ENCODE assay signal across 37 cellular contexts in genomic region chr5:61516946-61517345, GRCh38.
"Had no signal": no experiment of that assay in that cellular context is flagged by ENCODE, and none has a peak within 500 bp of the region (broad histone marks: within the 10 kb centered on the region; RNA-seq: fewer than 3 reads in every experiment).

No MANE protein-coding gene starts in this region.

- H3K4me1 ChIP-seq: adrenal gland, body of pancreas, breast epithelium had no signal

- H3K4me3 Mint-ChIP-seq: activated B cell treated with CpG ODN at 0.5 μM for 24 hours; activated CD4-positive, alpha-beta memory T cell treated with anti-CD3 and anti-CD28 coated beads for 36 hours; activated CD4-positive, alpha-beta T cell treated with anti-CD3 and anti-CD28 coated beads, Interleukin-2, amount 10 ng/mL, durations not matched to agents 24 days and 14 days; activated CD8-positive, alpha-beta T cell treated with anti-CD3 and anti-CD28 coated beads for 36 hours; activated naive CD4-positive, alpha-beta T cell treated with anti-CD3 and anti-CD28 coated beads for 36 hours; activated naive CD8-positive, alpha-beta T cell treated with anti-CD3 and anti-CD28 coated beads for 36 hours; activated T-cell treated with anti-CD3 and anti-CD28 coated beads, Interleukin-2, amount 50 U/mL, for 4 hours; activated T-cell treated with anti-CD3 and anti-CD28 coated beads, Interleukin-2, amount 50 U/mL, for 72 hours; activated T-helper 1 cell treated with anti-CD3 and anti-CD28 coated beads, Interleukin-12 subunit alpha, Interleukin-12 subunit beta, Interleukin-2, Interleukin-4 antibody, amounts not matched to agents 30 ng/mL and 10 ng/mL and 1 ng/mL, durations not matched to agents 14 hours and 24 hours and 36 hours; activated T-helper 17 cell treated with anti-CD3 and anti-CD28 coated beads, Interleukin-2, amount 50 U/mL, for 72 hours; T-helper 1 cell treated with Interleukin-12 subunit alpha and Interleukin-12 subunit beta and Interleukin-4 antibody, amounts not matched to agents 30 μg/mL and 1 μg/mL, for 36 hours; T-helper 2 cell treated with Interferon-gamma antibody and Interleukin-4, amounts not matched to agents 5 μg/mL and 100 μg/mL, for 36 hours had no signal

- H3K27ac ChIP-seq: adrenal gland, body of pancreas, brain microvascular endothelial cell, breast epithelium, VCaP had no signal

- H3K36me3 ChIP-seq: adrenal gland, brain microvascular endothelial cell had no signal

- H3K27me3 Mint-ChIP-seq: activated B cell treated with CpG ODN at 0.5 μM for 24 hours; activated CD4-positive, alpha-beta memory T cell treated with anti-CD3 and anti-CD28 coated beads for 36 hours; activated CD4-positive, alpha-beta T cell treated with anti-CD3 and anti-CD28 coated beads, Interleukin-2, amount 10 ng/mL, durations not matched to agents 24 days and 14 days; activated CD8-positive, alpha-beta T cell treated with anti-CD3 and anti-CD28 coated beads for 36 hours; activated naive CD8-positive, alpha-beta T cell treated with anti-CD3 and anti-CD28 coated beads for 36 hours; activated T-helper 17 cell treated with anti-CD3 and anti-CD28 coated beads, Interleukin-2, amount 50 U/mL, for 72 hours had no signal

- DNase-seq: activated B cell treated with CpG ODN at 0.5 μM for 24 hours; activated CD4-positive, alpha-beta memory T cell treated with anti-CD3 and anti-CD28 coated beads for 36 hours; activated CD4-positive, alpha-beta T cell treated with anti-CD3 and anti-CD28 coated beads for 4 hours; activated CD4-positive, alpha-beta T cell treated with anti-CD3 and anti-CD28 coated beads, Interleukin-2, amount 10 ng/mL, durations not matched to agents 24 days and 14 days; activated CD4-positive, alpha-beta T cell treated with anti-CD3 and anti-CD28 coated beads, Interleukin-2, amount 50 U/mL, for 1 hour; activated CD4-positive, alpha-beta T cell treated with anti-CD3 and anti-CD28 coated beads, Interleukin-2, amount 50 U/mL, for 4 hours; activated CD4-positive, CD25-positive, alpha-beta regulatory T cell treated with anti-CD3 and anti-CD28 coated beads, Interleukin-2, amount 50 U/mL, for 72 hours; activated CD8-positive, alpha-beta memory T cell treated with anti-CD3 and anti-CD28 coated beads, Interleukin-2, amount 50 U/mL, for 4 hours; activated CD8-positive, alpha-beta T cell treated with anti-CD3 and anti-CD28 coated beads for 36 hours; activated effector memory CD4-positive, alpha-beta T cell treated with anti-CD3 and anti-CD28 coated beads, Interleukin-2, amount 50 U/mL, for 16 hours; activated gamma-delta T cell treated with Interleukin-2 at 50 U/mL for 16 hours; activated naive CD4-positive, alpha-beta T cell; activated naive CD4-positive, alpha-beta T cell treated with anti-CD3 and anti-CD28 coated beads for 36 hours; activated naive CD4-positive, alpha-beta T cell treated with anti-CD3 and anti-CD28 coated beads, Interleukin-2, amount 50 U/mL, for 16 hours; activated naive CD8-positive, alpha-beta T cell treated with anti-CD3 and anti-CD28 coated beads for 36 hours; activated T-cell treated with anti-CD3 and anti-CD28 coated beads for 4 hours; activated T-cell treated with anti-CD3 and anti-CD28 coated beads, Interleukin-2, amount 50 U/mL, for 1 hour; activated T-cell treated with anti-CD3 and anti-CD28 coated beads, Interleukin-2, amount 50 U/mL, for 4 hours; activated T-cell treated with anti-CD3 and anti-CD28 coated beads, Interleukin-2, amount 50 U/mL, for 72 hours; adrenal gland; amniotic stem cell; aorta; body of pancreas; brain microvascular endothelial cell; central memory CD4-positive, alpha-beta T cell; T-helper 1 cell; T-helper 2 cell; T-helper 9 cell had no signal

- H3K27ac Mint-ChIP-seq: activated B cell treated with CpG ODN at 0.5 μM for 24 hours; activated CD4-positive, alpha-beta memory T cell treated with anti-CD3 and anti-CD28 coated beads for 36 hours; activated CD4-positive, alpha-beta T cell treated with anti-CD3 and anti-CD28 coated beads, Interleukin-2, amount 10 ng/mL, durations not matched to agents 24 days and 14 days; activated CD8-positive, alpha-beta T cell treated with anti-CD3 and anti-CD28 coated beads for 36 hours; activated naive CD4-positive, alpha-beta T cell treated with anti-CD3 and anti-CD28 coated beads for 36 hours; activated naive CD4-positive, alpha-beta T cell treated with anti-CD3 and anti-CD28 coated beads, Interleukin-2, amount 50 U/mL, for 72 hours; activated naive CD8-positive, alpha-beta T cell treated with anti-CD3 and anti-CD28 coated beads for 36 hours; activated T-cell treated with anti-CD3 and anti-CD28 coated beads, Interleukin-2, amount 50 U/mL, for 72 hours; activated T-helper 1 cell treated with anti-CD3 and anti-CD28 coated beads, Interleukin-12 subunit alpha, Interleukin-12 subunit beta, Interleukin-2, Interleukin-4 antibody, amounts not matched to agents 30 ng/mL and 10 ng/mL and 1 ng/mL, durations not matched to agents 14 hours and 24 hours and 36 hours; activated T-helper 17 cell treated with anti-CD3 and anti-CD28 coated beads, Interleukin-2, amount 50 U/mL, for 72 hours; T-helper 1 cell treated with Interleukin-12 subunit alpha and Interleukin-12 subunit beta and Interleukin-4 antibody, amounts not matched to agents 30 μg/mL and 1 μg/mL, for 36 hours; T-helper 2 cell treated with Interferon-gamma antibody and Interleukin-4, amounts not matched to agents 5 μg/mL and 100 μg/mL, for 36 hours had no signal

- FAIRE-seq: astrocyte, TTC549 had no signal

- ATAC-seq: activated CD8-positive, alpha-beta T cell treated with anti-CD3 and anti-CD28 coated beads for 36 hours; activated naive CD4-positive, alpha-beta T cell treated with anti-CD3 and anti-CD28 coated beads, Interleukin-2, amount 50 U/mL, for 72 hours; activated T-cell treated with anti-CD3 and anti-CD28 coated beads, Interleukin-2, amount 50 U/mL, for 4 hours; activated T-cell treated with anti-CD3 and anti-CD28 coated beads, Interleukin-2, amount 50 U/mL, for 72 hours; activated T-helper 17 cell treated with anti-CD3 and anti-CD28 coated beads, Interleukin-2, amount 50 U/mL, for 72 hours; body of pancreas had no signal

- H3K9me3 ChIP-seq: body of pancreas had no signal

- H3K27me3 ChIP-seq: adrenal gland, body of pancreas, brain microvascular endothelial cell, breast epithelium had no signal

- H3K4me1 Mint-ChIP-seq: activated CD4-positive, alpha-beta T cell treated with anti-CD3 and anti-CD28 coated beads, Interleukin-2, amount 10 ng/mL, durations not matched to agents 24 days and 14 days; activated naive CD8-positive, alpha-beta T cell treated with anti-CD3 and anti-CD28 coated beads for 36 hours; activated T-helper 17 cell treated with anti-CD3 and anti-CD28 coated beads, Interleukin-2, amount 50 U/mL, for 72 hours had no signal

- H3K4me3 ChIP-seq: adrenal gland, body of pancreas, breast epithelium had no signal
